Comparison of ENCODE assay signal across 21 cellular contexts in the genomic region with DNA sequence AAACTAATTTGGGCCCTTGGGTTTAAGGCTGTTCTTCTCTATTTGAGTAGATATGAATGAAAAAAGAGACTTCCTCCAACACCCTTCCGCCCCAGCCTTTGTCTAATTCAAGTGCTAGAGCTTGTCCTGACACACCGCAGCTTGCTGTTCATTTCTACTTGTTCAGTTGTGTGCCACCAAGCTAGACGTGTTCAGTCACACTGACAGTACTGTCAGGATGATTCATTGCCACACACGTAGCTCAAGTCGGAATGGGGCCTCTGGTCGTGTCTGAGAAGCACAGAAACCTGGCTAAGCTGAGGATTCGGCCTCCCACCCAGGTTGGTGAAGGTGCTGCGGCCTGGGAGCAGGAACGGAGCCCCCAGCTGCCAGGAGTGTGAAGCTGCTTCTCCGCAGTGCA. TPM values are rescaled to one million over a fixed set of nuclear protein-coding genes. Genes with fewer than 3 reads are reported as not detected.
"Had no signal": no experiment of that assay in that cellular context is flagged by ENCODE, and none has a peak within 500 bp of the region (broad histone marks: within the 10 kb centered on the region; RNA-seq: fewer than 3 reads in every experiment).

No MANE protein-coding gene starts in this region.

- H3K27ac ChIP-seq: heart right ventricle, left ventricle myocardium inferior, suprapubic skin, tibial artery had no signal

- H3K4me1 ChIP-seq: heart right ventricle, left ventricle myocardium inferior, suprapubic skin, tibial artery had no signal

- DNase-seq: activated CD4-positive, alpha-beta memory T cell treated with anti-CD3 and anti-CD28 coated beads, Interleukin-2, amount 10 ng/mL, durations not matched to agents 7 days and 5 days; activated CD4-positive, alpha-beta T cell treated with anti-CD3 and anti-CD28 coated beads for 1 hour; activated CD4-positive, alpha-beta T cell treated with anti-CD3 and anti-CD28 coated beads, Interleukin-2, amount 10 ng/mL, durations not matched to agents 7 days and 5 days; anterior cingulate cortex; dermis blood vessel endothelial cell; effector CD4-positive, alpha-beta T cell; erythroblast; foreskin melanocyte; heart right ventricle; left ventricle myocardium inferior; mesendoderm; right cardiac atrium; stimulated activated CD4-positive, alpha-beta T cell treated with anti-CD3 and anti-CD28 coated beads, Interleukin-4, amount 100 ng/mL, for 24 hours; stimulated activated CD8-positive, alpha-beta memory T cell treated with anti-CD3 and anti-CD28 coated beads, Interleukin-4, amount 100 ng/mL, for 48 hours; T-helper 2 cell; tibial artery had no signal

- H3K4me3 ChIP-seq: heart right ventricle, left ventricle myocardium inferior, lung, suprapubic skin, tibial artery had no signal

- ATAC-seq: heart right ventricle; natural killer cell treated with Interleukin-12 subunit alpha and Interleukin-12 subunit beta and Interleukin-15 and Interleukin-18, amount 100 ng/mL, for 72 hours; right cardiac atrium; stimulated activated memory B cell treated with anti-CD40 and anti-IgM and Interleukin-4, amounts not matched to agents 10 μg/mL and 1 μg/mL and 100 μg/mL, for 72 hours had no signal

- H3K9me3 ChIP-seq: heart right ventricle, left ventricle myocardium inferior, suprapubic skin, tibial artery had no signal

- H3K27me3 ChIP-seq: heart right ventricle, suprapubic skin, tibial artery had no signal

RNA-seq across cellular contexts. Expression of a gene that starts 45.6 kb away (rescaled TPM):
- total RNA-seq: activated CD4-positive, alpha-beta memory T cell treated with anti-CD3 and anti-CD28 coated beads, Interleukin-2, amount 10 ng/mL, durations not matched to agents 7 days and 5 days; activated CD4-positive, alpha-beta T cell treated with anti-CD3 and anti-CD28 coated beads, Interleukin-2, amount 10 ng/mL, durations not matched to agents 7 days and 5 days; activated T-helper 2 cell treated with anti-CD3 and anti-CD28 coated beads, Interferon-gamma antibody, Interleukin-2, Interleukin-4, amounts not matched to agents 10 μg/mL and 5 μg/mL and 100 μg/mL, durations not matched to agents 14 hours and 24 hours and 36 hours; natural killer cell treated with Interleukin-12 subunit alpha and Interleukin-12 subunit beta and Interleukin-15 and Interleukin-18, amount 100 ng/mL, for 72 hours had no signal
